ENCODE assay signal across 16 cellular contexts in the genomic region with DNA sequence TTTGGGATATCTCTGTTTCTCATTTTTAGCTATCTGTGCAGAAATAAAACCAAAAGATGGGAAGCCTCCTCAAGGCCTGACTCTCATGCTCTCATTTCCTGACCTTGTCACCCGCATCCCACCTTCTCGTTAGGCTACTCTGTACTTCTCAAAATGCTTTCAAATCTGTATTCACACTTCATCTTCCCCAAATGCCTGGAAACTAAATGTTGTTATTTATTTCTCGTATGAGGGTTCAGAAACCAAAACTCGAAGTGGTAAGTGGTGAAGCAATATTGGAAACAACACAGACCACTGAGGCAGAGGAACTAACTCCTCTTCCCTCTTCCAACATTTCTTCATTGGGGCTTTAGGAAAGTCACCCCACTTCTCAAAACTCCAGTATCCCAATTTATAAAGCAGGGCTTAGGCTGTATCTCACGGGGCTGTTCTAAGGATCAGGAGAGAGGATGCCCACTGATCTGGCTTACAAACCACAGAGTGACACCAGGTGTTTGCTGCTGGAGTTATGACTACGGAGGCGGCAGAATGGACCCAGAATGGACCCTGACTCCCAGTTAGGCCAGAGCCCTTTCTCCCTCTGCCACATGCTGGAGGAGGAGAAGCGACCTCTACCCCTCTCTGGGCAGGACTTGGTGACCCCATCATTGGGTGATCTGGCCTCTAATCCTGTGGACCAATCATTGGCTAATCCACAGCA. TPM values are rescaled to one million over a fixed set of nuclear protein-coding genes. Genes with fewer than 3 reads are reported as not detected.
DNase-seq lines count a peak whose midpoint lies in the region; ATAC-seq and TF ChIP-seq lines count a peak whose summit lies in the region.
"Had no signal": no experiment of that assay in that cellular context is flagged by ENCODE, and none has a peak within 500 bp of the region (broad histone marks: within the 10 kb centered on the region; RNA-seq: fewer than 3 reads in every experiment).

No MANE protein-coding gene starts in this region.

- CTCF ChIA-PET in activated CD8-positive, alpha-beta T cell treated with anti-CD3 and anti-CD28 coated beads for 36 hours (lab: Charles Lee), result interaction anchor here (7.1 to 7.6 kb wide), 2 partner anchors 25 to 34 kb away, joined by 29 to 88 read pairs; no protein-coding TSS in a partner anchor

- H3K36me3 Mint-ChIP-seq in activated CD8-positive, alpha-beta T cell treated with anti-CD3 and anti-CD28 coated beads for 36 hours (ENCODE audit: low read depth), result peaks cover 74% of the 10 kb centered on the region
- H3K36me3 Mint-ChIP-seq in naive thymus-derived CD8-positive, alpha-beta T cell, result peaks cover 0 to 4% (median 0%) of the 10 kb centered on the region in 3 donors
- no peaks in the 10 kb centered on the region for H3K36me3 Mint-ChIP-seq in osteocyte (ENCODE audit: unreplicated experiment)

- peaks cover 15% of the 10 kb centered on the region for H3K36me3 ChIP-seq in GM06990 (ENCODE audit: control insufficient read depth, insufficient read depth, low read length)
- H3K36me3 ChIP-seq: BLaER1 had no signal

- peaks cover 92% of the 10 kb centered on the region for H3K4me1 Mint-ChIP-seq in activated CD8-positive, alpha-beta T cell treated with anti-CD3 and anti-CD28 coated beads for 36 hours (ENCODE audit: low read depth)
- peaks cover 30 to 91% (median 68%) of the 10 kb centered on the region in 4 donors for H3K4me1 Mint-ChIP-seq in naive thymus-derived CD8-positive, alpha-beta T cell
- no peaks in the 10 kb centered on the region for H3K4me1 Mint-ChIP-seq in osteocyte (ENCODE audit: unreplicated experiment)

- no peak for DNase-seq in GM06990 (ENCODE audit: extremely low read depth, insufficient read length)
- DNase-seq in activated CD8-positive, alpha-beta T cell treated with anti-CD3 and anti-CD28 coated beads for 36 hours, result no peak
- DNase-seq in naive thymus-derived CD8-positive, alpha-beta T cell, result no peak
- no peak for DNase-seq in SIG-M5 treated with dmso at 0.1 percent for 504 hours (lab: John Stamatoyannopoulos, UW; ENCODE audit: unreplicated experiment)
- no peak for DNase-seq in A172 (ENCODE audit: low spot score)
- DNase-seq in osteocyte (ENCODE audit: extremely low spot score, unreplicated experiment), result no peak
- DNase-seq: cortex of kidney, DMS53, mammary epithelial cell, NCI-H1930, NCI-H510A treated with DMSO at 0.1 percent for 48 hours had no signal

- no peak for ATAC-seq in GM18505 (IDR thresholded peaks at IDR 0.05; ENCODE audit: unreplicated experiment)
- ATAC-seq in activated CD8-positive, alpha-beta T cell treated with anti-CD3 and anti-CD28 coated beads for 36 hours, result no peak
- no peak for ATAC-seq in naive thymus-derived CD8-positive, alpha-beta T cell

- no peak for TF ChIP-seq CTCF in GM06990 (IDR thresholded peaks at IDR 0.05; ENCODE audit: insufficient read depth, low read length, poor library complexity, severe bottlenecking)
- TF ChIP-seq CTCF in activated CD8-positive, alpha-beta T cell treated with anti-CD3 and anti-CD28 coated beads for 36 hours (IDR thresholded peaks at IDR 0.05), result no peak
- no peak for TF ChIP-seq CTCF in osteocyte (IDR thresholded peaks at IDR 0.05)

- H3K27ac Mint-ChIP-seq in activated CD8-positive, alpha-beta T cell treated with anti-CD3 and anti-CD28 coated beads for 36 hours, result peak overlapping the region; percentile 94
- peak overlapping the region; percentile 28 to 90 (median 75) for H3K27ac Mint-ChIP-seq in naive thymus-derived CD8-positive, alpha-beta T cell
- no peak overlapping the region for H3K27ac Mint-ChIP-seq in osteocyte (ENCODE audit: unreplicated experiment)

- intact Hi-C loops in activated CD8-positive, alpha-beta T cell treated with anti-CD3 and anti-CD28 coated beads for 36 hours (cut with micrococcal nuclease), result no loop called here

- POLR2A ChIA-PET in activated CD8-positive, alpha-beta T cell treated with anti-CD3 and anti-CD28 coated beads for 36 hours (lab: Charles Lee), result interaction anchor here (0.6 to 3.2 kb wide), 8 partner anchors 9 to 269 kb away, joined by 3 to 18 read pairs (median 4); a partner anchor contains a TSS
- POLR2A ChIA-PET in naive thymus-derived CD8-positive, alpha-beta T cell (lab: Charles Lee), result interaction anchor here (0.6 kb wide), 1 partner anchor 331 kb away, joined by 3 read pairs; no protein-coding TSS in a partner anchor

- H3K4me3 Mint-ChIP-seq in activated CD8-positive, alpha-beta T cell treated with anti-CD3 and anti-CD28 coated beads for 36 hours, result peak overlapping the region; percentile 84
- peak overlapping the region in 6 of 10 donors; percentile 11 to 86 (median 74) for H3K4me3 Mint-ChIP-seq in naive thymus-derived CD8-positive, alpha-beta T cell
- H3K4me3 Mint-ChIP-seq in osteocyte (ENCODE audit: unreplicated experiment), result no peak overlapping the region

- TF ChIP-seq POLR2A in GM18505 (IDR thresholded peaks at IDR 0.05; ENCODE audit: borderline replicate concordance, extremely low read depth, insufficient read depth, insufficient read length), result peak; percentile 31

- peaks cover 6% of the 10 kb centered on the region for H3K9me3 Mint-ChIP-seq in activated CD8-positive, alpha-beta T cell treated with anti-CD3 and anti-CD28 coated beads for 36 hours
- peaks cover 0 to 6% (median 2%) of the 10 kb centered on the region in 9 donors for H3K9me3 Mint-ChIP-seq in naive thymus-derived CD8-positive, alpha-beta T cell
- no peaks in the 10 kb centered on the region for H3K9me3 Mint-ChIP-seq in osteocyte (ENCODE audit: unreplicated experiment)

- peak overlapping the region; percentile 91 for H3K4me3 ChIP-seq in GM06990 (replicated peaks; ENCODE audit: low read depth, low read length)
- H3K4me3 ChIP-seq: BLaER1 had no signal

- H3K27me3 Mint-ChIP-seq in activated CD8-positive, alpha-beta T cell treated with anti-CD3 and anti-CD28 coated beads for 36 hours, result no peaks in the 10 kb centered on the region
- no peaks in the 10 kb centered on the region for H3K27me3 Mint-ChIP-seq in naive thymus-derived CD8-positive, alpha-beta T cell
- no peaks in the 10 kb centered on the region for H3K27me3 Mint-ChIP-seq in osteocyte (ENCODE audit: unreplicated experiment)

- H3K27me3 ChIP-seq in GM06990 (replicated peaks; ENCODE audit: control insufficient read depth, insufficient read depth, low read length), result no peaks in the 10 kb centered on the region
- H3K27me3 ChIP-seq: BLaER1 had no signal

RNA-seq across cellular contexts. Expression of a gene that starts 3.5 kb away (rescaled TPM):
- 10 to 100 TPM; 90.0 to 93.5 TPM for total RNA-seq in activated CD8-positive, alpha-beta T cell treated with anti-CD3 and anti-CD28 coated beads for 36 hours
- total RNA-seq in naive thymus-derived CD8-positive, alpha-beta T cell, result 1 to 10 TPM; 4.5 to 6.2 TPM
- polyA plus RNA-seq in naive thymus-derived CD8-positive, alpha-beta T cell, result 100 to 1,000 TPM in 1 of 3 donors, 1 to 10 TPM in 2; 3.8 to 102 (median 4.0) TPM
- 0.29 and 0.57 TPM in 2 replicates for total RNA-seq in A172 (2014; rRNA removed; shearing (Covaris generic))
- not detected in 2 replicates for total RNA-seq in osteocyte
- total RNA-seq: glomerular endothelial cell, H1 had no signal
- polyA plus RNA-seq: H1 had no signal

RNA-seq across cellular contexts. Expression of a gene that starts 31.0 kb away (rescaled TPM):
- 100 to 1,000 TPM; 379 to 388 TPM for total RNA-seq in activated CD8-positive, alpha-beta T cell treated with anti-CD3 and anti-CD28 coated beads for 36 hours
- 100 to 1,000 TPM; 272 to 276 TPM for total RNA-seq in naive thymus-derived CD8-positive, alpha-beta T cell
- 100 to 1,000 TPM; 186 to 213 (median 200) TPM for polyA plus RNA-seq in naive thymus-derived CD8-positive, alpha-beta T cell
- total RNA-seq in A172 (2014; rRNA removed; shearing (Covaris generic)), result not detected in 2 replicates
- not detected in 2 replicates for total RNA-seq in osteocyte
- total RNA-seq: epithelial cell of proximal tubule, glomerular endothelial cell, H1, mammary epithelial cell had no signal
- polyA plus RNA-seq: mammary epithelial cell had no signal

RNA-seq across cellular contexts. Expression of a gene that starts 53.4 kb away (rescaled TPM):
- 10 to 100 TPM; 19.1 to 19.5 TPM for total RNA-seq in activated CD8-positive, alpha-beta T cell treated with anti-CD3 and anti-CD28 coated beads for 36 hours
- total RNA-seq in naive thymus-derived CD8-positive, alpha-beta T cell, result 100 to 1,000 TPM; 150 to 156 TPM
- 100 to 1,000 TPM; 167 to 223 (median 189) TPM for polyA plus RNA-seq in naive thymus-derived CD8-positive, alpha-beta T cell
- not detected in 2 replicates for total RNA-seq in A172 (2014; rRNA removed; shearing (Covaris generic))
- total RNA-seq in osteocyte, result not detected in 2 replicates
- total RNA-seq: epithelial cell of proximal tubule, glomerular endothelial cell, H1, mammary epithelial cell had no signal
- polyA plus RNA-seq: H1, mammary epithelial cell had no signal

Comparison
In these comparisons a context has a peak if more than half of its experiments do, and no peak if none do; other contexts are left out.
1. RNA of a gene that starts 3.5 kb away (total RNA-seq): 90.0 to 93.5 TPM in activated CD8-positive, alpha-beta T cell treated with anti-CD3 and anti-CD28 coated beads for 36 hours; 4.5 to 6.2 TPM in naive thymus-derived CD8-positive, alpha-beta T cell, 0.29 to 0.57 TPM in A172 and not detected in osteocyte; every median in the first group is over 10 times any median in the second.
2. RNA of a gene that starts 31.0 kb away (total RNA-seq): 379 to 388 TPM in activated CD8-positive, alpha-beta T cell treated with anti-CD3 and anti-CD28 coated beads for 36 hours and 272 to 276 TPM in naive thymus-derived CD8-positive, alpha-beta T cell; not detected in A172 and not detected in osteocyte; every median in the first group is over 100 times any median in the second.
3. RNA of a gene that starts 53.4 kb away (total RNA-seq): 150 to 156 TPM in naive thymus-derived CD8-positive, alpha-beta T cell and 19.1 to 19.5 TPM in activated CD8-positive, alpha-beta T cell treated with anti-CD3 and anti-CD28 coated beads for 36 hours; not detected in A172 and not detected in osteocyte; every median in the first group is over 10 times any median in the second.